In genomic region chr5:171633776-171634470, GRCh38 we compare ENCODE assay signal across 15 cellular contexts.
DNase-seq lines count a peak whose midpoint lies in the region; ATAC-seq, FAIRE-seq and TF ChIP-seq lines count a peak whose summit lies in the region.
"Had no signal": no experiment of that assay in that cellular context is flagged by ENCODE, and none has a peak within 500 bp of the region (broad histone marks: within the 10 kb centered on the region; RNA-seq: fewer than 3 reads in every experiment).

No MANE protein-coding gene starts in this region.

- H3K27ac ChIP-seq in lung (ENCODE audit: low read depth in 1 of 2, low read length in 1 of 2), result no peak overlapping the region
- no peak overlapping the region for H3K27ac ChIP-seq in effector memory CD4-positive, alpha-beta T cell (ENCODE audit: insufficient read depth, low read length, poor library complexity, severe bottlenecking)
- H3K27ac ChIP-seq: RWPE1, thoracic aorta had no signal

- TF ChIP-seq POLR2A in GM12891 (IDR thresholded peaks at IDR 0.05; ENCODE audit: low read depth, low read length) (no peak), NB4 (IDR thresholded peaks at IDR 0.05; ENCODE audit: extremely low read depth, insufficient read length) (no peak)

- peak; percentile 63 for ATAC-seq in HG02610 (IDR thresholded peaks at IDR 0.05; ENCODE audit: unreplicated experiment)
- peak; percentile 58 for ATAC-seq in lung (ENCODE audit: insufficient read depth, low FRiP score)
- ATAC-seq in activated CD4-positive, CD25-positive, alpha-beta regulatory T cell treated with anti-CD3 and anti-CD28 coated beads, Interleukin-2, amount 50 U/mL, for 24 hours, result no peak
- no peak for ATAC-seq in HG02798 (IDR thresholded peaks at IDR 0.05; ENCODE audit: poor library complexity, unreplicated experiment)
- ATAC-seq: activated naive CD8-positive, alpha-beta T cell treated with anti-CD3 and anti-CD28 coated beads, Interleukin-2, amount 50 U/mL, for 24 hours had no signal

- no peaks in the 10 kb centered on the region for H3K9me3 ChIP-seq in lung (ENCODE audit: control insufficient read depth in 2 of 2, insufficient read depth in 1 of 2, low read length in 1 of 2)
- H3K9me3 ChIP-seq in effector memory CD4-positive, alpha-beta T cell (ENCODE audit: control insufficient read depth, low read length), result no peaks in the 10 kb centered on the region
- H3K9me3 ChIP-seq: thoracic aorta had no signal

- no peak for TF ChIP-seq CTCF in NB4 (IDR thresholded peaks at IDR 0.05; ENCODE audit: low read depth, low read length)
- no peak for TF ChIP-seq CTCF in lung (IDR thresholded peaks at IDR 0.05; ENCODE audit: control extremely low read depth, extremely low read depth)

- H3K4me3 ChIP-seq in NB4 (ENCODE audit: low read depth, low read length) (no peak overlapping the region), lung (no peak overlapping the region)
- H3K4me3 ChIP-seq in effector memory CD4-positive, alpha-beta T cell (ENCODE audit: insufficient read depth, low read depth, low read length, poor library complexity, severe bottlenecking), result no peak overlapping the region
- H3K4me3 ChIP-seq: thoracic aorta had no signal

- DNase-seq in GM12891 (ENCODE audit: insufficient read length, low spot score) (no peak), NB4 (ENCODE audit: low read depth) (peak; percentile 74), lung (ENCODE audit: low spot score) (no peak), hepatic stellate cell (ENCODE audit: low spot score) (no peak)
- no peak for DNase-seq in effector memory CD4-positive, alpha-beta T cell
- DNase-seq: activated CD4-positive, alpha-beta T cell treated with anti-CD3 and anti-CD28 coated beads for 4 hours; activated naive CD8-positive, alpha-beta T cell treated with anti-CD3 and anti-CD28 coated beads, Interleukin-2, amount 50 U/mL, for 24 hours; CD4-positive, CD25-positive, alpha-beta regulatory T cell; NCI-H1092 treated with DMSO at 0.1 percent for 48 hours; stimulated activated CD4-positive, alpha-beta T cell treated with anti-CD3 and anti-CD28 coated beads, Interleukin-4, amount 100 ng/mL, for 24 hours had no signal

- H3K27me3 ChIP-seq in lung (ENCODE audit: control insufficient read depth, insufficient read depth), result no peaks in the 10 kb centered on the region
- H3K27me3 ChIP-seq in effector memory CD4-positive, alpha-beta T cell (replicated peaks; ENCODE audit: control insufficient read depth, insufficient read depth, low read length, poor library complexity, severe bottlenecking), result no peaks in the 10 kb centered on the region

- peaks cover 0 to 5% of the 10 kb centered on the region in 2 donors for H3K4me1 ChIP-seq in lung (ENCODE audit: control insufficient read depth in 2 of 2, insufficient read depth in 2 of 2, low read length in 2 of 2)
- no peaks in the 10 kb centered on the region for H3K4me1 ChIP-seq in effector memory CD4-positive, alpha-beta T cell (ENCODE audit: control insufficient read depth, insufficient read depth, low read length, poor library complexity, severe bottlenecking)

- H3K36me3 ChIP-seq in lung (ENCODE audit: control insufficient read depth in 2 of 2, insufficient read depth in 2 of 2, low read length in 2 of 2), result no peaks in the 10 kb centered on the region
- H3K36me3 ChIP-seq in effector memory CD4-positive, alpha-beta T cell (ENCODE audit: control insufficient read depth, insufficient read depth, low read length), result no peaks in the 10 kb centered on the region
- H3K36me3 ChIP-seq: thoracic aorta had no signal

- no peak for FAIRE-seq in GM12891 (lab: Jason Lieb, UNC)

- WGBS in lung, 2 donors, result 44 to 58% methylated on average over 7 of the region's 7 CpGs

TF ChIP-seq in GM12891, 5 proteins besides CTCF, POLR2A, EP300 and RAD21:
- no peak for TF ChIP-seq PAX5 (IDR thresholded peaks at IDR 0.05; ENCODE audit: insufficient read depth, low read length, severe bottlenecking)
- no peak for TF ChIP-seq POU2F2 (IDR thresholded peaks at IDR 0.05; ENCODE audit: low read depth, low read length)
- peak; percentile 95 for TF ChIP-seq SPI1 (IDR thresholded peaks at IDR 0.05; ENCODE audit: low read depth, low read length)
- no peak for TF ChIP-seq TAF1 (IDR thresholded peaks at IDR 0.05; ENCODE audit: low read depth, low read length)
- TF ChIP-seq POLR2AphosphoS5 (IDR thresholded peaks at IDR 0.05; ENCODE audit: low read depth, low read length), result no peak

Comparison
In these comparisons a context has a peak if more than half of its experiments do, and no peak if none do; other contexts are left out.
1. ATAC-seq: peak in HG02610 (single experiment) and lung (single experiment); none in activated CD4-positive, CD25-positive, alpha-beta regulatory T cell treated with anti-CD3 and anti-CD28 coated beads, Interleukin-2, amount 50 U/mL, for 24 hours (0 of 2) and HG02798 (single experiment).